Comparison of ENCODE assay signal across 8 cellular contexts in the genomic region with DNA sequence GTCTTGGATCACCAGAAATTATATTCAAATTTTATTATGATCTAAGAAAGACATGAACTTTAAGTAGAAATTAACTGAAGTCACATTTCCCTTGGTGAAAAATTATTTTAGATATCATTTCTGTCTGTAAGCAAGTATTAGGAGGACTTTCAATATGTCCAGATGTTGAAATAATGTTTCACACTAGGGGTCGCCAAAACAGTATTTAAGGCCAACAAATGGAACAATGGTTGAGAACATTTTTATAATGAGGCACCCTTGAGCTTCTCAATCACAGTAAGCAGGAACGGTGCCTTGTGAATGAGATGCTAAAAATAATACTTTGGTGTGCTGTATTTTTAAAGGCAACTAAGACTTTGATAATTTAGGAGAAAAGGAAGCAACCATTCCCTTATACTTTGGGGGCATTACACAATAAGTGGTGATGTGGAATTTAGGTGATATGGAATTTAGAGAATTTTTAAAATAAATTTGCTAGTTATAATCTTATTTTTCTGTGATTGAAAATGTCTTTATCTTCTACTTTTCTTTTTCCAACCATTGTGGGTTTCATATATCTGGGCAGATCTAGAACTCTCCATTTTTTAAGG. TPM values are rescaled to one million over a fixed set of nuclear protein-coding genes. Genes with fewer than 3 reads are reported as not detected.
DNase-seq lines count a peak whose midpoint lies in the region; ATAC-seq, FAIRE-seq and TF ChIP-seq lines count a peak whose summit lies in the region.

No MANE protein-coding gene starts in this region.

- H3K27me3 ChIP-seq in BE2C (peaks cover 3% of the 10 kb centered on the region; the same call in 1 of the 2 replicates), neuronal stem cell (ENCODE audit: control insufficient read depth in 3 of 3, insufficient read depth in 3 of 3, low read depth in 1 of 3, low read length in 3 of 3) (no peaks in the 10 kb centered on the region)

- H3K14ac ChIP-seq in neuronal stem cell (ENCODE audit: low read length) = no peak overlapping the region

- intact Hi-C loops in posterior vena cava (cut with DNase I) = loop anchor here (5.0 to 10.0 kb wide), 3 partner anchors 112 to 377 kb away; no protein-coding TSS in a partner anchor

- H2AK5ac ChIP-seq in neuronal stem cell (ENCODE audit: low read depth, low read length) = no peak overlapping the region

- no peak overlapping the region for H2BK15ac ChIP-seq in neuronal stem cell (ENCODE audit: low read length)

- no peak overlapping the region for H2BK12ac ChIP-seq in neuronal stem cell (ENCODE audit: low read length)

- H3K18ac ChIP-seq in neuronal stem cell (ENCODE audit: low read length) = no peak overlapping the region

- H3K4me3 ChIP-seq in BE2C (ENCODE audit: low read depth, low read length) (no peak overlapping the region), GM12865 (ENCODE audit: low read depth, low read length) (no peak overlapping the region), neuronal stem cell (ENCODE audit: low read length in 2 of 2) (no peak overlapping the region)

- FAIRE-seq in TTC549 (lab: Jason Lieb, UNC) = peak; percentile 96

- H3K36me3 ChIP-seq in BE2C (no peaks in the 10 kb centered on the region), neuronal stem cell (replicated peaks in 1 of 2; ENCODE audit: control insufficient read depth in 2 of 2, insufficient read depth in 2 of 2, low read length in 2 of 2) (no peaks in the 10 kb centered on the region)

- ATAC-seq in HG02763 (IDR thresholded peaks at IDR 0.05; ENCODE audit: unreplicated experiment) = peak; percentile 53

- H2AFZ ChIP-seq in neuronal stem cell (ENCODE audit: low read length) = no peak overlapping the region

- H3K27ac ChIP-seq in neuronal stem cell (replicated peaks; ENCODE audit: low read length) = no peak overlapping the region

- H2BK5ac ChIP-seq in neuronal stem cell (ENCODE audit: low read length) = no peak overlapping the region

- peak; percentile 61 for TF ChIP-seq CTCF in BE2C (IDR thresholded peaks at IDR 0.05; ENCODE audit: low read depth, low read length)
- peak; percentile 61 for TF ChIP-seq CTCF in GM12865 (IDR thresholded peaks at IDR 0.05; ENCODE audit: insufficient read depth, low read depth, low read length, missing control alignments)

- H3K9me3 ChIP-seq in BE2C (no peaks in the 10 kb centered on the region), neuronal stem cell (replicated peaks in 1 of 2; ENCODE audit: control insufficient read depth in 2 of 2, insufficient read depth in 1 of 2, low read depth in 1 of 2, low read length in 2 of 2) (no peaks in the 10 kb centered on the region)

- H3K9ac ChIP-seq in neuronal stem cell (ENCODE audit: low read depth, low read length, poor library complexity) = no peak overlapping the region

- no peaks in the 10 kb centered on the region for H3K4me1 ChIP-seq in BE2C
- peaks cover 0 to 1% of the 10 kb centered on the region in 2 donors for H3K4me1 ChIP-seq in neuronal stem cell (ENCODE audit: control insufficient read depth in 2 of 2, insufficient read depth in 1 of 2, low read depth in 1 of 2, low read length in 2 of 2)

- H3K4ac ChIP-seq in neuronal stem cell (ENCODE audit: low read length) = no peak overlapping the region

- no peaks in the 10 kb centered on the region for H3K79me1 ChIP-seq in neuronal stem cell (ENCODE audit: low read depth, low read length)

- no peak overlapping the region for H4K91ac ChIP-seq in neuronal stem cell (ENCODE audit: low read depth, low read length, poor library complexity)

- WGBS in neuronal stem cell (ENCODE audit: extremely low coverage in 2 of 2, insufficient read length in 2 of 2, insufficient replicate concordance in 1 of 2), 2 donors = no CpG with 5 or more reads among the region's 2 CpGs

- no peak overlapping the region for H3K4me2 ChIP-seq in neuronal stem cell (ENCODE audit: insufficient read depth, low read length, poor library complexity, severe bottlenecking)

- DNase-seq in BE2C = peak; percentile 28
- peak; percentile 84 for DNase-seq in GM12865 (ENCODE audit: low read depth)
- DNase-seq in NCI-H1417 treated with DMSO at 0.1 percent for 48 hours (lab: John Stamatoyannopoulos, UW) = peak; percentile 64
- DNase-seq in fibroblast of peridontal ligament (ENCODE audit: extremely low read depth) = peak; percentile 93
- DNase-seq in neuronal stem cell (ENCODE audit: low spot score) = peak; percentile 46
- no peak for DNase-seq in posterior vena cava (ENCODE audit: low spot score)

- no peak overlapping the region for H3K23ac ChIP-seq in neuronal stem cell (ENCODE audit: low read depth, low read length, poor library complexity)

- H4K8ac ChIP-seq in neuronal stem cell (ENCODE audit: low read depth, low read length) = no peak overlapping the region

- H2BK120ac ChIP-seq in neuronal stem cell (ENCODE audit: low read depth, low read length) = no peak overlapping the region

RNA-seq across cellular contexts. Expression of a gene that starts 9.6 kb away (rescaled TPM):
- polyA plus RNA-seq in BE2C (2012; ENCODE audit: insufficient read depth, insufficient read length, low read depth) = 305 TPM
- 246 TPM for polyA plus RNA-seq in neuronal stem cell (2013, experiment 1 of 2)
- 242 TPM for polyA plus RNA-seq in neuronal stem cell (2013, experiment 2 of 2)
- total RNA-seq in posterior vena cava = 10 to 100 TPM; 81.3 to 90.0 TPM

RNA-seq across cellular contexts. Expression of a gene that starts 45.3 kb away (rescaled TPM):
- not detected for polyA plus RNA-seq in BE2C (2012; ENCODE audit: insufficient read depth, insufficient read length, low read depth)
- 0.08 TPM for polyA plus RNA-seq in neuronal stem cell (2013, experiment 1 of 2)
- 0.08 TPM for polyA plus RNA-seq in neuronal stem cell (2013, experiment 2 of 2)
- total RNA-seq in posterior vena cava = 10 to 100 TPM in 1 of 2 donors, 1 to 10 TPM in 1; 7.0 to 10.5 TPM
